In the genomic region with DNA sequence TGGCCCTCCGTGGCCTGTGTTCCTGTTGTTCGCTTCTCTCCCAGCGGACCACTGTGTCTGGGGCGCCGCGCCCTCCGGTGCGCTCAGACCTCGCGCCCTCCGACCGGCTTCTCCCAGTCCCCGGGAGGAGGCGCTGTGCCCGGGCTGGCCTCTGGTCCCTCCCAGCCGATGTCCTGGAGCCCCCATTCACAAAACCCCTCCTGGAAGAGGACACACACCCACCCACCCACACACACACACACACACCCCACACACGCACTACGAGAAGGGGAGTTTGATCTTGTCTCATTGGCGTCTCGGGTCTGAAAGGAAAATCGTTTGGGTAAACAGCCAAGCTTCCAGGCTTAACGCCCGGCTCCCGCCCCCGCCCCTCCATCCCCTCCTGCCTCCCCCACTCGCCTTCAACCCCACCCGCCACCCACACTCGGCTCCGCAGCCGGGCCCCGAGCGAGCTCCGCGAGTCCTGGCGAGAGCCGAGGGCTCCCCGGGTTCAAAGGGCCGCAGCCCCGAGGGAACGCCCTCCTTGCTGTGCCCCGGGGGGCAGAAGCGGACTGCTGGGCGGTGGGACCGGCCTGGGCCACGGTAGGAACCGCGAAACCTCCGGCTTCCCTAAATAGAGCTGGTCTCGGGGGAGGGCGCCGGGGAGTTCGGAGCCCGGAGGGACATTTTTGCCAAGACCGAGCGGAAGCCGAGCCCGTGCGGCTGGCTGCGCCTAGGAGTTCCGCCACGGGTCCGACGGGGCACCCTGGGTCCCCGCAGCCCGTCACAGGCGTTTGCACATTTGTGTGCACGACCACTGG, we compare ENCODE assay signal across 9 cellular contexts. TPM values are rescaled to one million over a fixed set of nuclear protein-coding genes. Genes with fewer than 3 reads are reported as not detected.
DNase-seq lines count a peak whose midpoint lies in the region; ATAC-seq and TF ChIP-seq lines count a peak whose summit lies in the region.
"Had no signal": no experiment of that assay in that cellular context is flagged by ENCODE, and none has a peak within 500 bp of the region (broad histone marks: within the 10 kb centered on the region; RNA-seq: fewer than 3 reads in every experiment).

No MANE protein-coding gene starts in this region.

- TF ChIP-seq POLR2A in vagina (IDR thresholded peaks at IDR 0.05) = no peak

- no peak overlapping the region for H3K56ac ChIP-seq in mesendoderm (ENCODE audit: low read length)

- ATAC-seq in stimulated activated naive B cell treated with anti-CD40 and anti-IgM and Interleukin-4, amounts not matched to agents 10 μg/mL and 1 μg/mL and 100 μg/mL, for 72 hours (replicated peaks) = no peak
- no peak for ATAC-seq in stimulated activated naive CD8-positive, alpha-beta T cell treated with anti-CD3 and anti-CD28 coated beads, Interleukin-15, amount 100 ng/mL, for 72 hours

- H2BK15ac ChIP-seq in mesendoderm (replicated peaks; ENCODE audit: low read depth) = no peak overlapping the region

- DNase-seq in NCI-H2227 (lab: John Stamatoyannopoulos, UW; ENCODE audit: unreplicated experiment) = peak; percentile 80
- no peak for DNase-seq in NCI-H2227 treated with DMSO at 0.1 percent for 48 hours (lab: John Stamatoyannopoulos, UW)
- DNase-seq in endothelial cell (ENCODE audit: low spot score) = peak; percentile 72
- peak; percentile 65 for DNase-seq in mesendoderm
- DNase-seq in vagina (ENCODE audit: extremely low spot score in 2 of 2) = peak in 1 of 2 donors; percentile 72
- DNase-seq in stimulated activated naive B cell treated with anti-CD40 and anti-IgM and Interleukin-4, amounts not matched to agents 10 μg/mL and 1 μg/mL and 100 μg/mL, for 72 hours = no peak
- DNase-seq in activated gamma-delta T cell treated with Interleukin-2 at 50 U/mL for 16 hours = no peak
- DNase-seq in stimulated activated naive CD8-positive, alpha-beta T cell treated with anti-CD3 and anti-CD28 coated beads, Interleukin-15, amount 100 ng/mL, for 72 hours = no peak

- H3K27me3 ChIP-seq in mesendoderm (ENCODE audit: insufficient read depth, low read length, poor library complexity) = peaks cover 87% of the 10 kb centered on the region
- H3K27me3 ChIP-seq in vagina = no peaks in the 10 kb centered on the region

- H4K8ac ChIP-seq in mesendoderm (ENCODE audit: low read depth, low read length) = no peak overlapping the region

- H3K4ac ChIP-seq in mesendoderm (ENCODE audit: low read depth, low read length) = no peak overlapping the region

- H3K4me3 ChIP-seq in mesendoderm (ENCODE audit: low read length) (no peak overlapping the region), vagina (peak overlapping the region; percentile 57 to 59)

- intact Hi-C loops in vagina (cut with DNase I) = loop anchor here (5.0 kb wide), 1 partner anchor 1603 kb away; no protein-coding TSS in a partner anchor

- H3K27ac Mint-ChIP-seq in endothelial cell (ENCODE audit: unreplicated experiment) = no peak overlapping the region
- no peak overlapping the region for H3K27ac Mint-ChIP-seq in stimulated activated naive B cell treated with anti-CD40 and anti-IgM and Interleukin-4, amounts not matched to agents 10 μg/mL and 1 μg/mL and 100 μg/mL, for 72 hours
- no peak overlapping the region for H3K27ac Mint-ChIP-seq in stimulated activated naive CD8-positive, alpha-beta T cell treated with anti-CD3 and anti-CD28 coated beads, Interleukin-15, amount 100 ng/mL, for 72 hours

- peak overlapping the region; percentile 71 for H3K4me3 Mint-ChIP-seq in endothelial cell (ENCODE audit: unreplicated experiment)
- no peak overlapping the region for H3K4me3 Mint-ChIP-seq in stimulated activated naive B cell treated with anti-CD40 and anti-IgM and Interleukin-4, amounts not matched to agents 10 μg/mL and 1 μg/mL and 100 μg/mL, for 72 hours
- H3K4me3 Mint-ChIP-seq in stimulated activated naive CD8-positive, alpha-beta T cell treated with anti-CD3 and anti-CD28 coated beads, Interleukin-15, amount 100 ng/mL, for 72 hours = no peak overlapping the region

- H2AK5ac ChIP-seq in mesendoderm (ENCODE audit: low read length) = no peak overlapping the region

- no peak overlapping the region for H2BK5ac ChIP-seq in mesendoderm (ENCODE audit: low read length)

- no peaks in the 10 kb centered on the region for H3K79me2 ChIP-seq in mesendoderm (ENCODE audit: control insufficient read depth, insufficient read depth, low read length)

- no peak overlapping the region for H2BK120ac ChIP-seq in mesendoderm (ENCODE audit: low read depth, low read length)

- peaks cover 36% of the 10 kb centered on the region for H3K27me3 Mint-ChIP-seq in endothelial cell (ENCODE audit: unreplicated experiment)
- peaks cover 47 to 58% of the 10 kb centered on the region in 2 donors for H3K27me3 Mint-ChIP-seq in stimulated activated naive B cell treated with anti-CD40 and anti-IgM and Interleukin-4, amounts not matched to agents 10 μg/mL and 1 μg/mL and 100 μg/mL, for 72 hours
- peaks cover 47% of the 10 kb centered on the region for H3K27me3 Mint-ChIP-seq in stimulated activated naive CD8-positive, alpha-beta T cell treated with anti-CD3 and anti-CD28 coated beads, Interleukin-15, amount 100 ng/mL, for 72 hours

- WGBS in mesendoderm (ENCODE audit: extremely low coverage, insufficient coverage, low lambda C conversion rate) = no CpG with 5 or more reads among the region's 67 CpGs

- no peak overlapping the region for H4K5ac ChIP-seq in mesendoderm (ENCODE audit: low read length)

- H3K4me1 ChIP-seq in mesendoderm (ENCODE audit: control insufficient read depth, low read depth, low read length) = no peaks in the 10 kb centered on the region
- peaks cover 49% of the 10 kb centered on the region for H3K4me1 ChIP-seq in vagina

- no peaks in the 10 kb centered on the region for H3K79me1 ChIP-seq in mesendoderm (ENCODE audit: low read length)

- TF ChIP-seq CTCF in endothelial cell (IDR thresholded peaks at IDR 0.05; ENCODE audit: unreplicated experiment) = peak; percentile 52
- TF ChIP-seq CTCF in vagina (IDR thresholded peaks at IDR 0.05) = peak in 2 of 3 experiments; percentile 37 to 48

- no peak overlapping the region for H3K9ac ChIP-seq in mesendoderm (ENCODE audit: low read length)

- H3K4me1 Mint-ChIP-seq in endothelial cell (ENCODE audit: unreplicated experiment) = peaks cover 40% of the 10 kb centered on the region
- peaks cover 0 to 14% of the 10 kb centered on the region in 2 donors for H3K4me1 Mint-ChIP-seq in stimulated activated naive B cell treated with anti-CD40 and anti-IgM and Interleukin-4, amounts not matched to agents 10 μg/mL and 1 μg/mL and 100 μg/mL, for 72 hours
- H3K4me1 Mint-ChIP-seq in stimulated activated naive CD8-positive, alpha-beta T cell treated with anti-CD3 and anti-CD28 coated beads, Interleukin-15, amount 100 ng/mL, for 72 hours = peaks cover 31% of the 10 kb centered on the region

- no peaks in the 10 kb centered on the region for H3K9me3 Mint-ChIP-seq in endothelial cell (ENCODE audit: unreplicated experiment)
- H3K9me3 Mint-ChIP-seq in stimulated activated naive B cell treated with anti-CD40 and anti-IgM and Interleukin-4, amounts not matched to agents 10 μg/mL and 1 μg/mL and 100 μg/mL, for 72 hours = no peaks in the 10 kb centered on the region
- peaks cover 0 to 4% of the 10 kb centered on the region in 2 donors for H3K9me3 Mint-ChIP-seq in stimulated activated naive CD8-positive, alpha-beta T cell treated with anti-CD3 and anti-CD28 coated beads, Interleukin-15, amount 100 ng/mL, for 72 hours

- H3K27ac ChIP-seq in mesendoderm (ENCODE audit: low read depth, low read length) (no peak overlapping the region), vagina (peak overlapping the region; percentile 99)
- H3K27ac ChIP-seq: neutrophil had no signal

- no peaks in the 10 kb centered on the region for H3K36me3 Mint-ChIP-seq in endothelial cell (ENCODE audit: low read depth, unreplicated experiment)
- H3K36me3 Mint-ChIP-seq in stimulated activated naive B cell treated with anti-CD40 and anti-IgM and Interleukin-4, amounts not matched to agents 10 μg/mL and 1 μg/mL and 100 μg/mL, for 72 hours = peaks cover 0 to 2% of the 10 kb centered on the region in 2 donors

- no peak overlapping the region for H3K23ac ChIP-seq in mesendoderm (ENCODE audit: low read length)

- H3K18ac ChIP-seq in mesendoderm (ENCODE audit: low read length) = no peak overlapping the region

- H3K36me3 ChIP-seq in mesendoderm (ENCODE audit: control insufficient read depth, insufficient read depth, low read length) (no peaks in the 10 kb centered on the region), vagina (no peaks in the 10 kb centered on the region)
- H3K36me3 ChIP-seq: neutrophil had no signal

- H3K9me3 ChIP-seq in vagina = no peaks in the 10 kb centered on the region
- H3K9me3 ChIP-seq: neutrophil had no signal

- H3K4me2 ChIP-seq in mesendoderm (ENCODE audit: low read length) = peak overlapping the region; percentile 64

RNA-seq across cellular contexts. Expression of gene NR2F2, which starts 23.6 kb away (rescaled TPM):
- 15.9 TPM for total RNA-seq in endothelial cell (ENCODE audit: unreplicated experiment)
- 0.03 TPM for polyA plus RNA-seq in mesendoderm (2013, experiment 1 of 2)
- 0.04 TPM for polyA plus RNA-seq in mesendoderm (2013, experiment 2 of 2)
- 39.8 TPM for total RNA-seq in vagina

Comparison
In these comparisons a context has a peak if more than half of its experiments do, and no peak if none do; other contexts are left out.
1. DNase-seq: peak in NCI-H2227 (single experiment), endothelial cell (single experiment) and mesendoderm (single experiment); none in NCI-H2227 treated with DMSO at 0.1 percent for 48 hours (single experiment), stimulated activated naive B cell treated with anti-CD40 and anti-IgM and Interleukin-4, amounts not matched to agents 10 μg/mL and 1 μg/mL and 100 μg/mL, for 72 hours (single experiment), activated gamma-delta T cell treated with Interleukin-2 at 50 U/mL for 16 hours (single experiment) and stimulated activated naive CD8-positive, alpha-beta T cell treated with anti-CD3 and anti-CD28 coated beads, Interleukin-15, amount 100 ng/mL, for 72 hours (0 of 2).